ENCODE assay signal across 8 cellular contexts in the genomic region with DNA sequence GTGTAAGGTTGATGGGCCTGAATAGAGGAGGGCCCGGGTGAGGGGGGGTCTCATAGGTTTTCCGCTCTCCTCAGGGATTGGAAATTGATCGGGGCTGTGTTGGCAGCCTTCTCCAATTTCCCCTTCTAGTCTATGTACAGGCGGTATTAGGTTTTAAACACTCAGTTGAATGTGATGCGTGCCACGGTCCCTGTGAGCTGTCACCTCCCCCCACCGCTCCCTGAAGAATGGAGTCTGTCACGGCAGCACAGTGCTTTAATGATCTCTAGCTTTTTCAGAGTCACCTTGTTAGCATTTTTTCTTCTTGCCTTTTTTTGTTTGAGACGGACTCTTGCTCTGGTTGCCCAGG.
DNase-seq lines count a peak whose midpoint lies in the region; TF ChIP-seq lines count a peak whose summit lies in the region.

No MANE protein-coding gene starts in this region.

- peaks cover 52% of the 10 kb centered on the region for H3K36me3 Mint-ChIP-seq in nephron (ENCODE audit: low read depth)

- H3K27me3 ChIP-seq in SU-DHL-6 (ENCODE audit: low read length) (no peaks in the 10 kb centered on the region), endocrine pancreas (ENCODE audit: control insufficient read depth, insufficient read depth, low read length) (no peaks in the 10 kb centered on the region)

- TF ChIP-seq CTCF in SU-DHL-6 (IDR thresholded peaks at IDR 0.05; ENCODE audit: insufficient read depth, low read length, poor library complexity, severe bottlenecking) = no peak
- no peak for TF ChIP-seq CTCF in nephron (IDR thresholded peaks at IDR 0.05; ENCODE audit: unreplicated experiment in 3 of 3)

- H3K27me3 Mint-ChIP-seq in nephron (ENCODE audit: low read depth) = no peaks in the 10 kb centered on the region

- H3K9ac ChIP-seq in SU-DHL-6 (ENCODE audit: low read length) (peak overlapping the region; percentile 96), endocrine pancreas (ENCODE audit: control insufficient read depth, insufficient read depth, low read length) (peak overlapping the region; percentile 79)

- H2AFZ ChIP-seq in SU-DHL-6 (ENCODE audit: low read depth, low read length, severe bottlenecking) = no peak overlapping the region

- no peaks in the 10 kb centered on the region for H3F3A ChIP-seq in SU-DHL-6 (ENCODE audit: insufficient read depth)

- H3K9me3 Mint-ChIP-seq in nephron = no peaks in the 10 kb centered on the region

- H3K79me2 ChIP-seq in SU-DHL-6 (ENCODE audit: insufficient read depth, low read length) = peaks cover 71% of the 10 kb centered on the region

- DNase-seq in activated CD8-positive, alpha-beta memory T cell treated with anti-CD3 and anti-CD28 coated beads, Interleukin-2, amount 50 U/mL, for 4 hours = peak; percentile 36
- DNase-seq in activated CD8-positive, alpha-beta memory T cell treated with anti-CD3 and anti-CD28 coated beads for 24 hours = no peak
- no peak for DNase-seq in GDM1 (lab: John Stamatoyannopoulos, UW)
- no peak for DNase-seq in NCI-H446 treated with DMSO at 0.1 percent for 48 hours (lab: John Stamatoyannopoulos, UW)
- no peak for DNase-seq in GOT3 (lab: John Stamatoyannopoulos, UW)

- H3K9me2 ChIP-seq in SU-DHL-6 (replicated peaks; ENCODE audit: insufficient read depth, low read length) = no peaks in the 10 kb centered on the region

- H3K27ac Mint-ChIP-seq in nephron = peak overlapping the region; percentile 78 to 91 (median 87)

- H3K4me2 ChIP-seq in SU-DHL-6 (ENCODE audit: low read depth, low read length, poor library complexity, severe bottlenecking) = peak overlapping the region; percentile 88

- peak overlapping the region; percentile 94 for H3K4me3 ChIP-seq in SU-DHL-6 (ENCODE audit: insufficient read depth, low read length, poor library complexity, severe bottlenecking)
- peak overlapping the region; percentile 66 for H3K4me3 ChIP-seq in endocrine pancreas (ENCODE audit: control insufficient read depth, insufficient read depth, low read length)

- no peaks in the 10 kb centered on the region for H4K20me1 ChIP-seq in SU-DHL-6 (ENCODE audit: low read depth, low read length)

- H3K27ac ChIP-seq in SU-DHL-6 (ENCODE audit: low read depth, low read length) = peak overlapping the region; percentile 53; the same call in 1 of the 2 replicates

- H3K36me3 ChIP-seq in SU-DHL-6 (ENCODE audit: low read length) = no peaks in the 10 kb centered on the region
- peaks cover 4% of the 10 kb centered on the region for H3K36me3 ChIP-seq in endocrine pancreas (ENCODE audit: control insufficient read depth, insufficient read depth, low read length)

- H3K4me3 Mint-ChIP-seq in nephron = peak overlapping the region; percentile 87 to 96 (median 93)

- no peaks in the 10 kb centered on the region for H3K9me3 ChIP-seq in SU-DHL-6 (ENCODE audit: insufficient read depth, low read length)
- H3K9me3 ChIP-seq in endocrine pancreas (ENCODE audit: control insufficient read depth, low read length) = no peaks in the 10 kb centered on the region

- peaks cover 21% of the 10 kb centered on the region for H3K4me1 Mint-ChIP-seq in nephron

- H3K4me1 ChIP-seq in endocrine pancreas (ENCODE audit: control insufficient read depth, insufficient read depth, low read length) = peaks cover 4% of the 10 kb centered on the region
